Comparison of ENCODE assay signal across 1 cellular context in the genomic region with DNA sequence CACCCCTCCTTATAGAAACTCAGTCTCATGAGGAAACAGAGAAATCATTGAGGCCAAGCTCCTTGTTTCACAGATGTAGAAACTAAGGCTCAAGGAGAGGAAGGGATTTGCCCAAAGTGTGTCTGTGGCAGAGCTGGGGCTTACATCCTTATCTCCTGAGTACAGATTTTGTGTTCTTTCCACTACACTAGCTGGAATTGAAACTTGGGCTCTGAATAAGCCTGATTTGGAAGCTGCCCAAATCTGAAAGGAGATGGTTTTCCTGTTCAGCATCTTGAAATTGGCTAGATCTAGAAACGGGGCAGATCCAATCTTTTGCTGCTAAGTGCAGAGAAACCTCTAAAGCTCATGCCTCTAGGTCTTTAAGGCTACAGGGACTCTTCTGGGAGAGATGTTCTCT.
TF ChIP-seq lines count a peak whose summit lies in the region.

No MANE protein-coding gene starts in this region.

TF ChIP-seq in IMR-90, 13 proteins besides CTCF, POLR2A, EP300 and RAD21:
- no peak for TF ChIP-seq NFE2L2 (IDR thresholded peaks at IDR 0.05; ENCODE audit: low read depth, low read length)
- TF ChIP-seq MXI1 (IDR thresholded peaks at IDR 0.05; ENCODE audit: borderline replicate concordance, low read depth, low read length) = no peak
- no peak for TF ChIP-seq MAFK (IDR thresholded peaks at IDR 0.05; ENCODE audit: low read depth, low read length)
- no peak for TF ChIP-seq RFX5 (IDR thresholded peaks at IDR 0.05; ENCODE audit: low read depth, low read length)
- TF ChIP-seq RCOR1 (IDR thresholded peaks at IDR 0.05; ENCODE audit: insufficient replicate concordance, low read length) = no peak
- no peak for TF ChIP-seq USF2 (IDR thresholded peaks at IDR 0.05; ENCODE audit: low read depth, low read length)
- TF ChIP-seq SMC3 (IDR thresholded peaks at IDR 0.05; ENCODE audit: low read depth, low read length) = no peak
- TF ChIP-seq ELK1 (IDR thresholded peaks at IDR 0.05; ENCODE audit: borderline replicate concordance, low read depth, low read length) = no peak
